In the genomic region with DNA sequence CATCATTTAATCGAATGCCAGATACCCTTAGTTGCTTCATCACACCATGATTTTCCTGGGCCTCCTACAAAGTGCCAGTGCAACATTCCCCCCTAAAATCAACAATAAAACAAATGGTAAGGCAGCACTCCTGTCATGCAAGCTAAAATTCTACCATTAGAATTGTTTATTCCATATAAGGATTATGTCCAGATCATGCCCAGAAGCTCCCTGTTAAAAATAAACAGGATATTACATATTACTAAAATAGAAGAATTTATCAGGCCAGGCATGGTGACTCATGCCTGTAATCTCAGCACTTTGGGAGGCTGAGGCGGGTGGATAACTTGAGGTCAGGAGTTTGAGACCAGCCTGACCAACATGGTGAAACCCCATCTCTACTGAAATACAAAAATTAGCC, we compare ENCODE assay signal across 8 cellular contexts.
DNase-seq lines count a peak whose midpoint lies in the region; ATAC-seq, FAIRE-seq and TF ChIP-seq lines count a peak whose summit lies in the region.
"Not testable (repeated sequence)": the region's sequence is repeated elsewhere in the genome, so short reads cannot be mapped to it uniquely, and the experiment has no call there.

No MANE protein-coding gene starts in this region.

- peak; percentile 41 for ATAC-seq in aorta (ENCODE audit: low FRiP score)

- H3K79me1 ChIP-seq in mesenchymal stem cell (replicated peaks; ENCODE audit: low read length, poor library complexity, severe bottlenecking): not testable (repeated sequence)

- TF ChIP-seq CTCF in AG09319 (IDR thresholded peaks at IDR 0.05; ENCODE audit: low read depth, low read length); astrocyte of the spinal cord (IDR thresholded peaks at IDR 0.05; ENCODE audit: low read depth, low read length); endothelial cell of umbilical vein (IDR thresholded peaks at IDR 0.05; ENCODE audit: extremely low read depth in 1 of 2, insufficient read depth in 1 of 2, low read depth in 1 of 2, low read length in 2 of 2): not testable (repeated sequence)

- dilution Hi-C loops in endothelial cell of umbilical vein (cut with MboI; ENCODE audit: extremely low pct_ligation_motif_present, low sequenced_read_pairs): not testable (repeated sequence)

- peak; percentile 30 for DNase-seq in AG09319 (ENCODE audit: extremely low read depth, low read depth)
- DNase-seq in H4 (ENCODE audit: low spot score): peak; percentile 90
- peak; percentile 37 for DNase-seq in MG63
- DNase-seq in astrocyte of the spinal cord (ENCODE audit: low read depth, low spot score): peak; percentile 37
- peak; percentile 9 for DNase-seq in endothelial cell of umbilical vein (ENCODE audit: low read depth, low spot score)
- peak; percentile 23 for DNase-seq in foreskin melanocyte
- peak; percentile 87 for DNase-seq in mesenchymal stem cell
- not testable (repeated sequence) for DNase-seq in aorta

- not testable (repeated sequence) for H3K4me2 ChIP-seq in endothelial cell of umbilical vein (ENCODE audit: insufficient read depth, low read length); mesenchymal stem cell (ENCODE audit: low read length, poor library complexity, severe bottlenecking)

- H2BK12ac ChIP-seq in mesenchymal stem cell (ENCODE audit: low read length in 2 of 2): peak overlapping the region in 1 of 2 experiments; percentile 54

- H3K14ac ChIP-seq in mesenchymal stem cell (ENCODE audit: low read length in 2 of 2): not testable (repeated sequence)

- peak overlapping the region in 1 of 2 experiments; percentile 82 for H3K18ac ChIP-seq in mesenchymal stem cell (ENCODE audit: low read depth in 1 of 2, low read length in 2 of 2)

- not testable (repeated sequence) for H3K36me3 ChIP-seq in MG63; endothelial cell of umbilical vein (ENCODE audit: control insufficient read depth in 2 of 2, extremely low read depth in 1 of 2, insufficient read depth in 2 of 2, low read length in 2 of 2); mesenchymal stem cell (ENCODE audit: control insufficient read depth in 1 of 2, insufficient read depth in 2 of 2, low read depth in 1 of 2, low read length in 2 of 2); aorta (ENCODE audit: control insufficient read depth in 1 of 2, insufficient read depth in 2 of 2, low read length in 1 of 2)

- POLR2A ChIA-PET in endothelial cell of umbilical vein (lab: Charles Lee): not testable (repeated sequence)

- H2AK5ac ChIP-seq in mesenchymal stem cell (ENCODE audit: low read length, severe bottlenecking): not testable (repeated sequence)

- H2AFZ ChIP-seq in endothelial cell of umbilical vein (ENCODE audit: low read depth, low read length): peak overlapping the region; percentile 21
- not testable (repeated sequence) for H2AFZ ChIP-seq in mesenchymal stem cell (ENCODE audit: low read depth, low read length)

- not testable (repeated sequence) for H4K20me1 ChIP-seq in endothelial cell of umbilical vein (replicated peaks; ENCODE audit: control insufficient read depth, extremely low read depth, insufficient read depth, low read length)

- H3K4me3 ChIP-seq in MG63; astrocyte of the spinal cord (ENCODE audit: low read depth, low read length); endothelial cell of umbilical vein (replicated peaks in 1 of 3; ENCODE audit: insufficient read depth in 1 of 3, low read depth in 1 of 3, low read length in 3 of 3); mesenchymal stem cell (ENCODE audit: insufficient read depth in 1 of 2, low read depth in 1 of 2, low read length in 2 of 2); aorta (ENCODE audit: low read length in 2 of 2): not testable (repeated sequence)

- H2BK15ac ChIP-seq in mesenchymal stem cell (ENCODE audit: low read depth, poor library complexity, severe bottlenecking): not testable (repeated sequence)

- not testable (repeated sequence) for H2BK120ac ChIP-seq in mesenchymal stem cell (ENCODE audit: low read depth, low read length)

- not testable (repeated sequence) for H3K4me1 ChIP-seq in endothelial cell of umbilical vein (ENCODE audit: control insufficient read depth, extremely low read depth, insufficient read depth, low read length); mesenchymal stem cell (ENCODE audit: control insufficient read depth, insufficient read depth, low read depth, low read length); aorta (ENCODE audit: control insufficient read depth in 1 of 2, insufficient read depth in 2 of 2, low read length in 2 of 2)

- FAIRE-seq in endothelial cell of umbilical vein (lab: Jason Lieb, UNC): not testable (repeated sequence)

- CTCF ChIA-PET in endothelial cell of umbilical vein (lab: Charles Lee): interaction anchor here (0.7 to 1.8 kb wide), 4 partner anchors 22 to 56 kb away, joined by 3 to 9 read pairs (median 4); no protein-coding TSS in a partner anchor

- peak overlapping the region in 1 of 2 experiments; percentile 49 for H3K4ac ChIP-seq in mesenchymal stem cell (ENCODE audit: low read depth in 1 of 2, low read length in 2 of 2)

- H2BK5ac ChIP-seq in mesenchymal stem cell (ENCODE audit: low read depth, low read length, poor library complexity, severe bottlenecking): not testable (repeated sequence)

- not testable (repeated sequence) for TF ChIP-seq POLR2A in endothelial cell of umbilical vein (IDR thresholded peaks at IDR 0.05; ENCODE audit: low read depth, low read length)

- H3K23ac ChIP-seq in mesenchymal stem cell (ENCODE audit: low read length in 2 of 2): not testable (repeated sequence)

- H4K91ac ChIP-seq in mesenchymal stem cell (ENCODE audit: low read length): not testable (repeated sequence)

- not testable (repeated sequence) for H3K9ac ChIP-seq in endothelial cell of umbilical vein (replicated peaks; ENCODE audit: extremely low read depth, insufficient read depth, low read length); mesenchymal stem cell (ENCODE audit: low read length)

- WGBS in mesenchymal stem cell: 54% methylated on average over 1 of the region's 2 CpGs
- WGBS in aorta, 2 donors: 46 to 49% methylated on average over 2 of the region's 2 CpGs

- not testable (repeated sequence) for H3K9me3 ChIP-seq in MG63; endothelial cell of umbilical vein (replicated peaks; ENCODE audit: control insufficient read depth, insufficient read depth, low read length); mesenchymal stem cell (ENCODE audit: control insufficient read depth, low read length); aorta (ENCODE audit: control insufficient read depth, low read length)

- in situ Hi-C loops in astrocyte of the spinal cord (cut with HindIII; ENCODE audit: low sequenced_read_pairs): not testable (repeated sequence)

- H3K27me3 ChIP-seq in MG63; endothelial cell of umbilical vein (ENCODE audit: control insufficient read depth in 2 of 2, insufficient read depth in 2 of 2, low read length in 2 of 2); mesenchymal stem cell (ENCODE audit: control insufficient read depth in 1 of 2, insufficient read depth in 1 of 2, low read length in 2 of 2); aorta (ENCODE audit: control insufficient read depth in 1 of 2, insufficient read depth in 2 of 2, low read length in 1 of 2): not testable (repeated sequence)

- H3K79me2 ChIP-seq in endothelial cell of umbilical vein (ENCODE audit: control insufficient read depth, insufficient read depth, low read length): not testable (repeated sequence)

- intact Hi-C loops in endothelial cell of umbilical vein (cut with micrococcal nuclease): not testable (repeated sequence)
- intact Hi-C loops in aorta (cut with DNase I): loop anchor here in 1 of 2 donors (5.0 kb wide), 1 partner anchor 37 kb away; no protein-coding TSS in a partner anchor

- not testable (repeated sequence) for H3K27ac ChIP-seq in endothelial cell of umbilical vein (ENCODE audit: insufficient read depth, low read depth, low read length)
- H3K27ac ChIP-seq in mesenchymal stem cell (ENCODE audit: low read length, poor library complexity, severe bottlenecking) (peak overlapping the region; percentile 15), aorta (ENCODE audit: low read depth in 1 of 2, low read length in 2 of 2) (peak overlapping the region in 1 of 2 donors; percentile 42)

- not testable (repeated sequence) for H3K9me1 ChIP-seq in endothelial cell of umbilical vein (replicated peaks; ENCODE audit: control insufficient read depth, extremely low read depth, insufficient read depth, low read length)

- not testable (repeated sequence) for H4K8ac ChIP-seq in mesenchymal stem cell (ENCODE audit: low read length)

- BruUV-seq in endothelial cell of umbilical vein (replicated peaks; lab: Mats Ljungman, UMichigan): not testable (repeated sequence)

TF ChIP-seq in endothelial cell of umbilical vein, 7 proteins besides CTCF, POLR2A, EP300 and RAD21:
- peak; percentile 20 for TF ChIP-seq FOS (IDR thresholded peaks at IDR 0.05; ENCODE audit: borderline replicate concordance, insufficient read depth, low read length)
TF ChIP-seq in endothelial cell of umbilical vein: peak in this region for 1; not testable (repeated sequence) for 6.
